ENCODE assay signal across 11 cellular contexts in the genomic region with DNA sequence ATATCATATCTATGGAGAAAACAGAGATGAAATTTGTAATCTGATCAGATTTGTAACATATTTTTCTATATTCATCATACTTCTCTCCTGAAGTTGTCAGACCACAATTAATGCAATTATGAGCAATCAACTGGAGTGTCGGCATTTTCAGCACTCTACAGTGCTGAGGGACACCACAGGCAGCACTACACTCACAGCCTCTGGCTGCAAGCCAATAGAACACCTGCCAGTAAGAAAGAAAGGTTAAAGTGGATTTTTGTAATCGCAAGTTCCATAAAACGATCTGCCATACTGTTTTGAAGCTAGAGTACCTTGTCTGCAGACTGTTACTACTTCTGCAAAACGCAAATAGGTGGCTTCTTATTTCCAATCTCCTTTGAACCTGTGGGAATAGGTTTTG.
DNase-seq lines count a peak whose midpoint lies in the region; ATAC-seq lines count a peak whose summit lies in the region.
"Had no signal": no experiment of that assay in that cellular context is flagged by ENCODE, and none has a peak within 500 bp of the region (broad histone marks: within the 10 kb centered on the region; RNA-seq: fewer than 3 reads in every experiment).

No MANE protein-coding gene starts in this region.

- ATAC-seq in GM18873 (IDR thresholded peaks at IDR 0.05; ENCODE audit: low FRiP score, unreplicated experiment) (no peak), HG02759 (IDR thresholded peaks at IDR 0.05; ENCODE audit: unreplicated experiment) (no peak)

- peak; percentile 80 for DNase-seq in DMS53 (lab: John Stamatoyannopoulos, UW)
- DNase-seq in NCI-H1417 (lab: John Stamatoyannopoulos, UW) = peak; percentile 71 to 95 (median 93)
- peak; percentile 41 for DNase-seq in NCI-H82 treated with DMSO at 0.1 percent for 48 hours (lab: John Stamatoyannopoulos, UW; ENCODE audit: unreplicated experiment)
- peak; percentile 8 for DNase-seq in iPS-NIHi7 (ENCODE audit: extremely low spot score)
- DNase-seq in AG08396 (ENCODE audit: low spot score) = no peak
- no peak for DNase-seq in UCSD-AML1 (lab: John Stamatoyannopoulos, UW; ENCODE audit: unreplicated experiment)
- DNase-seq: adrenal gland; AML-193; effector CD4-positive, alpha-beta T cell had no signal

Comparison
In these comparisons a context has a peak if more than half of its experiments do, and no peak if none do; other contexts are left out.
1. DNase-seq: peak in DMS53 (single experiment), NCI-H1417 (3 of 3), NCI-H82 treated with DMSO at 0.1 percent for 48 hours (single experiment) and iPS-NIHi7 (single experiment); none in AG08396 (single experiment) and UCSD-AML1 (single experiment).